ENCODE assay signal across 12 cellular contexts in genomic region chr22:37496651-37497599, GRCh38. TPM values are rescaled to one million over a fixed set of nuclear protein-coding genes. Genes with fewer than 3 reads are reported as not detected.
DNase-seq lines count a peak whose midpoint lies in the region; ATAC-seq and TF ChIP-seq lines count a peak whose summit lies in the region.
"Had no signal": no experiment of that assay in that cellular context is flagged by ENCODE, and none has a peak within 500 bp of the region (broad histone marks: within the 10 kb centered on the region; RNA-seq: fewer than 3 reads in every experiment).

No MANE protein-coding gene starts in this region.

- no peak overlapping the region for H3K27ac ChIP-seq in esophagus muscularis mucosa (replicated peaks in 1 of 4)
- H3K27ac ChIP-seq: ascending aorta, neutrophil had no signal

- peaks cover 0 to 42% (median 14%) of the 10 kb centered on the region in 4 donors for H3K36me3 ChIP-seq in esophagus muscularis mucosa
- H3K36me3 ChIP-seq: ascending aorta, neutrophil had no signal

- DNase-seq in H4 (ENCODE audit: low spot score) (peak; percentile 71), fibroblast of mammary gland (ENCODE audit: low read depth) (peak; percentile 91), retinal pigment epithelial cell (ENCODE audit: low read depth) (peak; percentile 62), NCI-H2107 treated with DMSO at 0.1 percent for 48 hours (lab: John Stamatoyannopoulos, UW; ENCODE audit: unreplicated experiment) (no peak), GM19238 (ENCODE audit: insufficient read length, low spot score) (no peak), esophagus muscularis mucosa (ENCODE audit: extremely low spot score) (no peak)
- DNase-seq: activated CD8-positive, alpha-beta memory T cell treated with anti-CD3 and anti-CD28 coated beads for 24 hours; SHP77 had no signal

- H3K4me1 ChIP-seq in esophagus muscularis mucosa = peaks cover 20 to 29% (median 25%) of the 10 kb centered on the region in 4 donors

- no peaks in the 10 kb centered on the region for H3K9me3 ChIP-seq in esophagus muscularis mucosa
- H3K9me3 ChIP-seq: ascending aorta, neutrophil had no signal

- no peak for TF ChIP-seq POLR2A in esophagus muscularis mucosa (IDR thresholded peaks at IDR 0.05; ENCODE audit: low read depth)

- intact Hi-C loops in esophagus muscularis mucosa (cut with DNase I) = no loop called here

- H3K4me3 ChIP-seq in fibroblast of mammary gland (ENCODE audit: control insufficient read depth, low read depth, low read length) (no peak overlapping the region), retinal pigment epithelial cell (ENCODE audit: low read length) (no peak overlapping the region), esophagus muscularis mucosa (no peak overlapping the region)
- H3K4me3 ChIP-seq: ascending aorta had no signal

- WGBS in esophagus muscularis mucosa = 88% methylated on average over 18 of the region's 23 CpGs

- no peak for TF ChIP-seq EP300 in esophagus muscularis mucosa (IDR thresholded peaks at IDR 0.05)

- TF ChIP-seq CTCF in fibroblast of mammary gland (conservative IDR thresholded peaks at IDR 0.05; ENCODE audit: control insufficient read depth, insufficient read depth, low read depth, low read length) (no peak), retinal pigment epithelial cell (conservative IDR thresholded peaks at IDR 0.05; ENCODE audit: low read depth, low read length) (no peak), esophagus muscularis mucosa (IDR thresholded peaks at IDR 0.05) (no peak)

- ATAC-seq in SK-N-SH treated with all-trans-retinoic acid at 6 μM for 48 hours = peak; percentile 78
- no peak for ATAC-seq in HG03159 (IDR thresholded peaks at IDR 0.05; ENCODE audit: unreplicated experiment)

- peaks cover 0 to 88% (median 2%) of the 10 kb centered on the region in 4 donors for H3K27me3 ChIP-seq in esophagus muscularis mucosa
- H3K27me3 ChIP-seq: ascending aorta had no signal

TF ChIP-seq in SK-N-SH treated with all-trans-retinoic acid at 6 μM for 48 hours, 23 proteins besides CTCF, POLR2A, EP300 and RAD21 (continues in another document):
- TF ChIP-seq SNAI2 (CRISPR knock-in tag; IDR thresholded peaks at IDR 0.05) (no peak), GLIS3 (CRISPR knock-in tag; IDR thresholded peaks at IDR 0.05) (no peak), ZNF70 (CRISPR knock-in tag; IDR thresholded peaks at IDR 0.05) (no peak), CSRNP3 (CRISPR knock-in tag; IDR thresholded peaks at IDR 0.05) (no peak), OSR1 (CRISPR knock-in tag; IDR thresholded peaks at IDR 0.05) (no peak), TCF4 (CRISPR knock-in tag; IDR thresholded peaks at IDR 0.05; ENCODE audit: borderline replicate concordance) (no peak), BACH2 (CRISPR knock-in tag; IDR thresholded peaks at IDR 0.05; ENCODE audit: borderline replicate concordance) (no peak), ZNF8 (CRISPR knock-in tag; IDR thresholded peaks at IDR 0.05) (no peak), ZFP3 (CRISPR knock-in tag; IDR thresholded peaks at IDR 0.05) (no peak; the same call in 1 of the 2 replicates), CREB5 (CRISPR knock-in tag; IDR thresholded peaks at IDR 0.05; ENCODE audit: low read depth) (peak; percentile 61; the same call in 1 of the 2 replicates), TSHZ2 (CRISPR knock-in tag; IDR thresholded peaks at IDR 0.05) (no peak), ZNF565 (CRISPR knock-in tag; conservative IDR thresholded peaks at IDR 0.05; ENCODE audit: low read depth) (no peak), ISL1 (CRISPR knock-in tag; IDR thresholded peaks at IDR 0.05) (0 out of 2 replicates have a peak, but pooled peaks have one; percentile 16), CSDC2 (CRISPR knock-in tag; IDR thresholded peaks at IDR 0.05) (no peak; the same call in 1 of the 2 replicates), ARNTL (CRISPR knock-in tag; IDR thresholded peaks at IDR 0.05; ENCODE audit: borderline replicate concordance, low read depth) (no peak), ZFP30 (CRISPR knock-in tag; IDR thresholded peaks at IDR 0.05) (no peak), PATZ1 (CRISPR knock-in tag; IDR thresholded peaks at IDR 0.05; ENCODE audit: borderline replicate concordance) (peak; percentile 82; the same call in 1 of the 2 replicates), ZC3H10 (CRISPR knock-in tag; IDR thresholded peaks at IDR 0.05) (no peak), RARB (CRISPR knock-in tag; IDR thresholded peaks at IDR 0.05) (no peak), TOX (CRISPR knock-in tag; IDR thresholded peaks at IDR 0.05; ENCODE audit: borderline replicate concordance) (no peak)

RNA-seq across cellular contexts. Expression of gene MFNG, which starts 10.7 kb away (rescaled TPM):
- total RNA-seq in H4 (2014; rRNA removed; shearing (Covaris generic)) = 0.08 TPM in 1 of 2 replicates, not detected in the other
- total RNA-seq in esophagus muscularis mucosa = 10 to 100 TPM in 3 of 4 donors, 1 to 10 TPM in 1; 7.5 to 23.1 (median 18.5) TPM

RNA-seq across cellular contexts. Expression of gene CARD10, which starts 22.3 kb away (rescaled TPM):
- 2.8 and 3.9 TPM in 2 replicates for total RNA-seq in H4 (2014; rRNA removed; shearing (Covaris generic))
- 10 to 100 TPM in 2 of 4 donors, 1 to 10 TPM in 2; 6.0 to 15.3 (median 8.8) TPM for total RNA-seq in esophagus muscularis mucosa

Comparison
In these comparisons a context has a peak if more than half of its experiments do, and no peak if none do; other contexts are left out.
1. DNase-seq: peak in H4 (single experiment), fibroblast of mammary gland (single experiment) and retinal pigment epithelial cell (single experiment); none in NCI-H2107 treated with DMSO at 0.1 percent for 48 hours (single experiment), GM19238 (single experiment) and esophagus muscularis mucosa (single experiment).